8 cellular contexts compared by ENCODE assay signal in genomic region chr9:136372561-136373299, GRCh38. TPM values are rescaled to one million over a fixed set of nuclear protein-coding genes. Genes with fewer than 3 reads are reported as not detected.
A peak's percentile ranks its signal among the peaks of the same experiment; 100 is the strongest.
DNase-seq lines count a peak whose midpoint lies in the region; ATAC-seq and TF ChIP-seq lines count a peak whose summit lies in the region.

No MANE protein-coding gene starts in this region.

- peak overlapping the region; percentile 13 for H2BK20ac ChIP-seq in IMR-90 (ENCODE audit: low read depth, low read length)

- H2AK9ac ChIP-seq in IMR-90 (replicated peaks; ENCODE audit: low read depth, low read length, poor library complexity): peak overlapping the region; percentile 90

- TF ChIP-seq CTCF in IMR-90 (conservative IDR thresholded peaks at IDR 0.05; ENCODE audit: low read depth, low read length) (peak; percentile 50), right atrium auricular region (IDR thresholded peaks at IDR 0.05) (peak in 1 of 2 donors; percentile 13)

- peak; percentile 46; the same call in 1 of the 2 replicates for TF ChIP-seq RAD21 in IMR-90 (IDR thresholded peaks at IDR 0.05; ENCODE audit: low read length)

- no peaks in the 10 kb centered on the region for H4K20me1 ChIP-seq in IMR-90 (ENCODE audit: insufficient read depth, low read length)

- CTCF ChIA-PET in IMR-90 (lab: Yijun Ruan, JAX): interaction anchor here (0.7 to 1.5 kb wide), 4 partner anchors 9 to 40 kb away, joined by 3 to 8 read pairs (median 3); partner anchors contain the start of gene DNLZ

- H4K91ac ChIP-seq in IMR-90 (ENCODE audit: insufficient read depth, low read depth, low read length): peak overlapping the region; percentile 98

- H3K4me3 ChIP-seq in IMR-90 (ENCODE audit: insufficient read depth, low read depth, low read length): no peak overlapping the region
- H3K4me3 ChIP-seq in right atrium auricular region: peak overlapping the region in 1 of 2 donors; percentile 27
- H3K4me3 ChIP-seq in skeletal muscle cell (ENCODE audit: low read depth, low read length): no peak overlapping the region

- H3K4me2 ChIP-seq in IMR-90 (ENCODE audit: low read depth, low read length): peak overlapping the region; percentile 30; the same call in 1 of the 2 replicates

- H3K9me1 ChIP-seq in IMR-90 (ENCODE audit: insufficient read depth, low read length): peaks cover 9% of the 10 kb centered on the region

- no peak overlapping the region for H3K27ac Mint-ChIP-seq in activated T-helper 17 cell treated with anti-CD3 and anti-CD28 coated beads, Interleukin-2, amount 50 U/mL, for 72 hours

- no peaks in the 10 kb centered on the region; a peak in 1 of 4 replicates for H3K79me1 ChIP-seq in IMR-90 (ENCODE audit: low read depth in 1 of 2, low read length in 2 of 2)

- peak overlapping the region; percentile 83 for H3K18ac ChIP-seq in IMR-90 (ENCODE audit: low read depth, low read length)

- H3K9ac ChIP-seq in IMR-90 (ENCODE audit: low read depth, low read length): peak overlapping the region; percentile 26

- ATAC-seq in IMR-90 (ENCODE audit: low read depth): peak; percentile 89
- no peak for ATAC-seq in activated T-helper 17 cell treated with anti-CD3 and anti-CD28 coated beads, Interleukin-2, amount 50 U/mL, for 72 hours (replicated peaks)
- ATAC-seq in HG03342 (IDR thresholded peaks at IDR 0.05; ENCODE audit: unreplicated experiment): no peak
- ATAC-seq in HG03442 (IDR thresholded peaks at IDR 0.05; ENCODE audit: unreplicated experiment): no peak

- H3K56ac ChIP-seq in IMR-90 (ENCODE audit: extremely low read depth, insufficient read depth, low read length): no peak overlapping the region; the same call in 1 of the 2 replicates

- H3K4me1 ChIP-seq in IMR-90 (ENCODE audit: control insufficient read depth, insufficient read depth, low read length) (peaks cover 15% of the 10 kb centered on the region), right atrium auricular region (peaks cover 0 to 13% of the 10 kb centered on the region in 2 donors)

- H3K27ac ChIP-seq in IMR-90 (ENCODE audit: insufficient read depth, low read length) (peak overlapping the region; percentile 69), right atrium auricular region (no peak overlapping the region)

- intact Hi-C loops in IMR-90 (cut with micrococcal nuclease): no loop called here

- H4K8ac ChIP-seq in IMR-90 (ENCODE audit: low read depth in 2 of 2, low read length in 2 of 2): peak overlapping the region; percentile 97 to 99

- peaks cover 1% of the 10 kb centered on the region; the same call in 1 of the 2 replicates for H3K36me3 ChIP-seq in IMR-90 (ENCODE audit: control insufficient read depth, insufficient read depth, low read length)
- no peaks in the 10 kb centered on the region for H3K36me3 ChIP-seq in right atrium auricular region

- no peaks in the 10 kb centered on the region for H3K9me3 ChIP-seq in IMR-90 (ENCODE audit: control insufficient read depth, insufficient read depth, low read length)
- no peaks in the 10 kb centered on the region for H3K9me3 ChIP-seq in right atrium auricular region

- dilution Hi-C loops in IMR-90 (cut with HindIII; ENCODE audit: low sequenced_read_pairs, unreplicated experiment): no loop called here

- peak overlapping the region; percentile 98 for H3K4ac ChIP-seq in IMR-90 (ENCODE audit: low read depth, low read length)

- DNase-seq in CD1c-positive myeloid dendritic cell (ENCODE audit: extremely low spot score) (peak; percentile 87), IMR-90 (peak; percentile 86), right atrium auricular region (ENCODE audit: low spot score) (peak; percentile 79), skeletal muscle cell (ENCODE audit: low read depth) (peak; percentile 47), superior temporal gyrus (ENCODE audit: extremely low spot score) (no peak)

- H4K5ac ChIP-seq in IMR-90 (ENCODE audit: low read depth, low read length): peak overlapping the region; percentile 97

- H2AK5ac ChIP-seq in IMR-90 (ENCODE audit: low read depth, low read length): peak overlapping the region; percentile 89

- no peaks in the 10 kb centered on the region for H3K4me1 Mint-ChIP-seq in activated T-helper 17 cell treated with anti-CD3 and anti-CD28 coated beads, Interleukin-2, amount 50 U/mL, for 72 hours

- peak overlapping the region; percentile 90 for H2AFZ ChIP-seq in IMR-90 (replicated peaks; ENCODE audit: low read length, poor library complexity)

- H3K27me3 Mint-ChIP-seq in activated T-helper 17 cell treated with anti-CD3 and anti-CD28 coated beads, Interleukin-2, amount 50 U/mL, for 72 hours: no peaks in the 10 kb centered on the region

- POLR2A ChIA-PET in IMR-90 (lab: Charles Lee; ENCODE audit: unreplicated experiment): no interaction called here

- peak overlapping the region; percentile 90 for H2BK120ac ChIP-seq in IMR-90 (ENCODE audit: low read depth, low read length)

- no peaks in the 10 kb centered on the region for H3K9me3 Mint-ChIP-seq in activated T-helper 17 cell treated with anti-CD3 and anti-CD28 coated beads, Interleukin-2, amount 50 U/mL, for 72 hours

- in situ Hi-C loops in IMR-90 (cut with MboI; ENCODE audit: low sequenced_read_pairs): no loop called here

- peak overlapping the region; percentile 92 for H3K14ac ChIP-seq in IMR-90 (replicated peaks; ENCODE audit: low read depth, low read length)

- H3K23ac ChIP-seq in IMR-90 (ENCODE audit: low read depth, low read length): peak overlapping the region; percentile 51; the same call in 1 of the 2 replicates

- no peaks in the 10 kb centered on the region for H3K27me3 ChIP-seq in IMR-90 (ENCODE audit: control insufficient read depth, insufficient read depth, low read length)
- no peaks in the 10 kb centered on the region for H3K27me3 ChIP-seq in right atrium auricular region

- peak overlapping the region; percentile 62 for H3K4me3 Mint-ChIP-seq in activated T-helper 17 cell treated with anti-CD3 and anti-CD28 coated beads, Interleukin-2, amount 50 U/mL, for 72 hours

- peak overlapping the region; percentile 85; the same call in 1 of the 3 replicates for H2BK15ac ChIP-seq in IMR-90 (ENCODE audit: low read depth, low read length)

- H2BK5ac ChIP-seq in IMR-90 (ENCODE audit: low read depth, low read length, poor library complexity, severe bottlenecking): peak overlapping the region; percentile 66

- peaks cover 9% of the 10 kb centered on the region for H3K36me3 Mint-ChIP-seq in activated T-helper 17 cell treated with anti-CD3 and anti-CD28 coated beads, Interleukin-2, amount 50 U/mL, for 72 hours (ENCODE audit: low read depth)

- WGBS in IMR-90 (ENCODE audit: extremely low coverage in 2 of 2, insufficient read length in 1 of 2), 2 experiments: 27% methylated on average over 13 of the region's 21 CpGs; no CpG with 5 or more reads in 1 of the 2 experiments

- no peak for TF ChIP-seq POLR2A in IMR-90 (IDR thresholded peaks at IDR 0.05; ENCODE audit: low read depth, low read length)

- BruUV-seq in IMR-90 (replicated peaks; lab: Mats Ljungman, UMichigan): no TSS peak

TF ChIP-seq in IMR-90, 13 proteins besides CTCF, POLR2A, EP300 and RAD21 (continues in another document):
- TF ChIP-seq RCOR1 (IDR thresholded peaks at IDR 0.05; ENCODE audit: insufficient replicate concordance, low read length): no peak
- peak; percentile 43; the same call in 1 of the 2 replicates for TF ChIP-seq FOS (IDR thresholded peaks at IDR 0.05; ENCODE audit: low read depth, low read length)
- peak; percentile 33; the same call in 1 of the 2 replicates for TF ChIP-seq BHLHE40 (IDR thresholded peaks at IDR 0.05; ENCODE audit: low read depth, low read length)
- TF ChIP-seq MAZ (IDR thresholded peaks at IDR 0.05; ENCODE audit: borderline replicate concordance, low read depth, low read length): peak; percentile 93
- TF ChIP-seq SMC3 (IDR thresholded peaks at IDR 0.05; ENCODE audit: low read depth, low read length): peak; percentile 18; the same call in 1 of the 2 replicates
- peak; percentile 99 for TF ChIP-seq CEBPB (IDR thresholded peaks at IDR 0.05; ENCODE audit: low read depth, low read length)

RNA-seq across cellular contexts. Expression of gene CARD9, which starts 0.7 kb away (rescaled TPM):
- total RNA-seq in IMR-90 (2012; rRNA removed) (0.36 and 1.1 TPM in 2 replicates), right atrium auricular region (1 to 10 TPM in 1 of 2 donors, under 1 TPM in 1; 0.15 to 1.1 TPM)
- 1.5 and 1.9 TPM in 2 replicates for polyA plus RNA-seq in IMR-90 (2012; rRNA removed)
- polyA plus RNA-seq in IMR-90 (2012; cell fraction: cytosol; rRNA removed): 0.47 and 1.0 TPM in 2 replicates
- polyA plus RNA-seq in IMR-90 (2012; cell fraction: nucleus; rRNA removed; ENCODE audit: low replicate concordance): 9.8 and 17.9 TPM in 2 replicates
- total RNA-seq in activated T-helper 17 cell treated with anti-CD3 and anti-CD28 coated beads, Interleukin-2, amount 50 U/mL, for 72 hours: 1 to 10 TPM; 6.1 to 6.4 TPM

RNA-seq across cellular contexts. Expression of gene DNLZ, which starts 9.2 kb away (rescaled TPM):
- total RNA-seq in IMR-90 (2012; rRNA removed) (2.0 and 6.1 TPM in 2 replicates), right atrium auricular region (10 to 100 TPM; 15.4 to 36.6 TPM)
- polyA plus RNA-seq in IMR-90 (2012; rRNA removed): 11.4 and 20.3 TPM in 2 replicates
- 19.7 and 40.1 TPM in 2 replicates for polyA plus RNA-seq in IMR-90 (2012; cell fraction: cytosol; rRNA removed)
- polyA plus RNA-seq in IMR-90 (2012; cell fraction: nucleus; rRNA removed; ENCODE audit: low replicate concordance): 8.7 and 31.6 TPM in 2 replicates
- total RNA-seq in activated T-helper 17 cell treated with anti-CD3 and anti-CD28 coated beads, Interleukin-2, amount 50 U/mL, for 72 hours: 10 to 100 TPM; 10.3 to 24.0 TPM

RNA-seq across cellular contexts. Expression of gene SNAPC4, which starts 27.2 kb away (rescaled TPM):
- total RNA-seq in IMR-90 (2012; rRNA removed) (2.5 and 3.1 TPM in 2 replicates), right atrium auricular region (1 to 10 TPM; 2.5 to 4.4 TPM)
- polyA plus RNA-seq in IMR-90 (2012; rRNA removed): 6.5 and 7.6 TPM in 2 replicates
- polyA plus RNA-seq in IMR-90 (2012; cell fraction: cytosol; rRNA removed): 3.2 and 3.7 TPM in 2 replicates
- 42.0 and 62.6 TPM in 2 replicates for polyA plus RNA-seq in IMR-90 (2012; cell fraction: nucleus; rRNA removed; ENCODE audit: low replicate concordance)
- total RNA-seq in activated T-helper 17 cell treated with anti-CD3 and anti-CD28 coated beads, Interleukin-2, amount 50 U/mL, for 72 hours: 10 to 100 TPM; 16.3 to 21.9 TPM

RNA-seq across cellular contexts. Expression of gene ENTR1, which starts 37.7 kb away (rescaled TPM):
- total RNA-seq in IMR-90 (2012; rRNA removed) (14.5 and 17.2 TPM in 2 replicates), right atrium auricular region (10 to 100 TPM; 10.3 to 17.6 TPM)
- 34.9 and 37.3 TPM in 2 replicates for polyA plus RNA-seq in IMR-90 (2012; rRNA removed)
- 30.9 and 32.0 TPM in 2 replicates for polyA plus RNA-seq in IMR-90 (2012; cell fraction: cytosol; rRNA removed)
- polyA plus RNA-seq in IMR-90 (2012; cell fraction: nucleus; rRNA removed; ENCODE audit: low replicate concordance): 139 and 181 TPM in 2 replicates
- total RNA-seq in activated T-helper 17 cell treated with anti-CD3 and anti-CD28 coated beads, Interleukin-2, amount 50 U/mL, for 72 hours: 10 to 100 TPM; 56.3 to 81.0 TPM

RNA-seq across cellular contexts. Expression of gene PMPCA, which starts 37.7 kb away (rescaled TPM):
- total RNA-seq in IMR-90 (2012; rRNA removed): 62.6 and 86.7 TPM in 2 replicates
- 95.8 and 102 TPM in 2 replicates for polyA plus RNA-seq in IMR-90 (2012; rRNA removed)
- 61.2 and 75.2 TPM in 2 replicates for polyA plus RNA-seq in IMR-90 (2012; cell fraction: cytosol; rRNA removed)
- 216 and 222 TPM in 2 replicates for polyA plus RNA-seq in IMR-90 (2012; cell fraction: nucleus; rRNA removed; ENCODE audit: low replicate concordance)
- 100 to 1,000 TPM in 1 of 2 donors, 10 to 100 TPM in 1; 89.7 to 123 TPM for total RNA-seq in activated T-helper 17 cell treated with anti-CD3 and anti-CD28 coated beads, Interleukin-2, amount 50 U/mL, for 72 hours
- 10 to 100 TPM; 40.8 to 47.4 TPM for total RNA-seq in right atrium auricular region
